ENCODE assay signal across 8 cellular contexts in genomic region chr5:109689740-109690455, GRCh38. TPM values are rescaled to one million over a fixed set of nuclear protein-coding genes. Genes with fewer than 3 reads are reported as not detected.
DNase-seq lines count a peak whose midpoint lies in the region; ATAC-seq and TF ChIP-seq lines count a peak whose summit lies in the region.

Gene MAN2A1 (plus strand): TSS chr5:109689927. CDS start chr5:109690418, 491 bp downstream.

- CTCF ChIA-PET in Calu3 (lab: Charles Lee): interaction anchor here (0.5 to 1.9 kb wide), 6 partner anchors 9 to 1034 kb away, joined by 3 to 8 read pairs (median 4); no protein-coding TSS in a partner anchor

- peak within 1 kb of the TSS; percentile 84 for H3K4me2 ChIP-seq in neural progenitor cell

- peaks cover 42% of the 10 kb centered on the region for H3K4me1 Mint-ChIP-seq in Calu3 (ENCODE audit: low read depth, unreplicated experiment)
- H3K4me1 Mint-ChIP-seq in neural progenitor cell: peaks cover 24% of the 10 kb centered on the region

- peaks cover 52% of the 10 kb centered on the region for H3K79me2 ChIP-seq in neural progenitor cell (ENCODE audit: low read depth)

- H3K27ac ChIP-seq in neural progenitor cell (peak within 1 kb of the TSS; percentile 94), subcutaneous abdominal adipose tissue (ENCODE audit: low read depth, low read length) (peak within 1 kb of the TSS; percentile 88)

- H3K36me3 ChIP-seq in neural progenitor cell (no peaks in the 10 kb centered on the region), subcutaneous abdominal adipose tissue (ENCODE audit: control insufficient read depth in 5 of 5, insufficient read depth in 5 of 5, low read length in 5 of 5) (no peaks in the 10 kb centered on the region)

- H3K9ac ChIP-seq in neural progenitor cell: peak within 1 kb of the TSS; percentile 39
- H3K9ac ChIP-seq in subcutaneous abdominal adipose tissue (ENCODE audit: low read length in 5 of 5): peak within 1 kb of the TSS; percentile 53 to 97 (median 88)

- peak; percentile 48 for ATAC-seq in GM21367 (IDR thresholded peaks at IDR 0.05; ENCODE audit: unreplicated experiment)

- peak; percentile 86 for DNase-seq in Calu3
- peak; percentile 70 for DNase-seq in HT1080 (ENCODE audit: low read depth)
- peak; percentile 87 for DNase-seq in RPMI8226
- peak; percentile 92 for DNase-seq in activated effector memory CD4-positive, alpha-beta T cell treated with anti-CD3 and anti-CD28 coated beads, Interleukin-2, amount 50 U/mL, for 16 hours
- peak; percentile 47 for DNase-seq in fibroblast of the conjunctiva (ENCODE audit: low read depth)
- peak; percentile 84 for DNase-seq in neural progenitor cell (ENCODE audit: low spot score)

- no peaks in the 10 kb centered on the region for H3K9me3 Mint-ChIP-seq in Calu3 (ENCODE audit: low read depth, unreplicated experiment)
- peaks cover 20% of the 10 kb centered on the region for H3K9me3 Mint-ChIP-seq in neural progenitor cell

- H3K4me1 ChIP-seq in neural progenitor cell (peaks cover 32% of the 10 kb centered on the region), subcutaneous abdominal adipose tissue (ENCODE audit: control insufficient read depth in 5 of 5, insufficient read depth in 5 of 5, low read length in 5 of 5) (peaks cover 3 to 35% (median 29%) of the 10 kb centered on the region in 5 donors)

- H3K27me3 ChIP-seq in neural progenitor cell (no peaks in the 10 kb centered on the region), subcutaneous abdominal adipose tissue (ENCODE audit: control insufficient read depth in 5 of 5, insufficient read depth in 4 of 5, low read length in 5 of 5) (no peaks in the 10 kb centered on the region)

- intact Hi-C loops in Calu3 (cut with micrococcal nuclease; ENCODE audit: unreplicated experiment): loop anchor here (2.0 to 10.0 kb wide), 6 partner anchors 205 to 1045 kb away; no protein-coding TSS in a partner anchor

- peak within 1 kb of the TSS; percentile 85 for H2AFZ ChIP-seq in neural progenitor cell (replicated peaks)

- H3K36me3 Mint-ChIP-seq in Calu3 (ENCODE audit: insufficient read depth, unreplicated experiment): peaks cover 35% of the 10 kb centered on the region
- peaks cover 25% of the 10 kb centered on the region for H3K36me3 Mint-ChIP-seq in neural progenitor cell

- H4K20me1 ChIP-seq in neural progenitor cell (ENCODE audit: low read depth): peaks cover 38% of the 10 kb centered on the region

- H3K4me3 ChIP-seq in neural progenitor cell (peak within 1 kb of the TSS; percentile 65), subcutaneous abdominal adipose tissue (ENCODE audit: low read depth in 1 of 5, low read length in 5 of 5) (peak within 1 kb of the TSS; percentile 91 to 97 (median 92))

- H3K4me3 Mint-ChIP-seq in Calu3 (ENCODE audit: low read depth, unreplicated experiment) (peak within 1 kb of the TSS; percentile 96), neural progenitor cell (peak within 1 kb of the TSS; percentile 97)

- peak within 1 kb of the TSS; percentile 97 for H3K27ac Mint-ChIP-seq in Calu3 (ENCODE audit: unreplicated experiment)
- H3K27ac Mint-ChIP-seq in neural progenitor cell: peak within 1 kb of the TSS; percentile 90

- TF ChIP-seq CTCF in Calu3 (IDR thresholded peaks at IDR 0.05; ENCODE audit: unreplicated experiment): peak; percentile 14
- no peak for TF ChIP-seq CTCF in neural progenitor cell (IDR thresholded peaks at IDR 0.05)

- H3K9me3 ChIP-seq in neural progenitor cell (ENCODE audit: low read depth): no peaks in the 10 kb centered on the region
- H3K9me3 ChIP-seq in subcutaneous abdominal adipose tissue (ENCODE audit: control insufficient read depth in 5 of 5, low read length in 5 of 5): peaks cover 0 to 33% (median 15%) of the 10 kb centered on the region in 5 donors

- H3K27me3 Mint-ChIP-seq in Calu3 (ENCODE audit: unreplicated experiment) (no peaks in the 10 kb centered on the region), neural progenitor cell (ENCODE audit: insufficient read depth, low read depth) (peaks cover 2% of the 10 kb centered on the region)

- no TSS peak for BruUV-seq in Calu3 (replicated peaks; lab: Mats Ljungman, UMichigan)

- peaks cover 15% of the 10 kb centered on the region for H3F3A ChIP-seq in neural progenitor cell (ENCODE audit: low read depth)

RNA-seq across cellular contexts. Expression of gene MAN2A1, which starts in this region (rescaled TPM):
- total RNA-seq in Calu3 (2022) (65.8 and 76.3 TPM in 2 replicates), neural progenitor cell (ENCODE audit: low replicate concordance) (103 and 130 TPM in 2 replicates)
- 24.8 and 26.4 TPM in 2 replicates for total RNA-seq in HT1080 (2014; rRNA removed; shearing (Covaris generic))
- 24.0 and 34.2 TPM in 2 replicates for polyA plus RNA-seq in HT1080 (2015; cell fraction: cytosol; rRNA removed)
- 104 and 121 TPM in 2 replicates for polyA plus RNA-seq in HT1080 (2015; cell fraction: nucleus; rRNA removed)

Comparison
In these comparisons a context has a peak if more than half of its experiments do, and no peak if none do; other contexts are left out.
1. Peak in every context shown above with its lines: DNase-seq, ATAC-seq, H3K4me3 ChIP-seq and H3K27ac ChIP-seq.